In genomic region chr2:121722479-121722878, GRCh38 we compare ENCODE assay signal across 1 cellular context.
TF ChIP-seq lines count a peak whose summit lies in the region.

No MANE protein-coding gene starts in this region.

TF ChIP-seq in HepG2, 621 proteins besides CTCF, POLR2A, EP300 and RAD21:
- TF ChIP-seq XRCC5 (optimal IDR thresholded peaks at IDR 0.05; ENCODE audit: low read length) (no peak), RARA (CRISPR knock-in tag; IDR thresholded peaks at IDR 0.05) (no peak), ZNF136 (CRISPR knock-in tag; IDR thresholded peaks at IDR 0.05; ENCODE audit: low read depth) (no peak), FOXK2 (IDR thresholded peaks at IDR 0.05) (no peak), RBM39 (IDR thresholded peaks at IDR 0.05; ENCODE audit: low read depth, low read length, poor library complexity, severe bottlenecking) (no peak), ZNF672 (CRISPR knock-in tag; IDR thresholded peaks at IDR 0.05) (no peak), SMARCC2 (IDR thresholded peaks at IDR 0.05) (no peak), ZBTB4 (CRISPR knock-in tag; IDR thresholded peaks at IDR 0.05; ENCODE audit: borderline replicate concordance) (no peak)
TF ChIP-seq in HepG2: peak in this region for 0.
